Comparison of ENCODE assay signal across 1 cellular context in genomic region chr1:27617420-27617819, GRCh38.
TF ChIP-seq lines count a peak whose summit lies in the region.

No MANE protein-coding gene starts in this region.

TF ChIP-seq in H1, 55 proteins besides CTCF, POLR2A, EP300 and RAD21:
- TF ChIP-seq CTBP2 (IDR thresholded peaks at IDR 0.05; ENCODE audit: borderline replicate concordance, insufficient read depth, insufficient read length, low read length) = no peak
- TF ChIP-seq EGR1 (IDR thresholded peaks at IDR 0.05; ENCODE audit: borderline replicate concordance, low read depth, low read length) = no peak
- TF ChIP-seq JUN (IDR thresholded peaks at IDR 0.05; ENCODE audit: low read depth, low read length) = no peak
- TF ChIP-seq SUZ12 (IDR thresholded peaks at IDR 0.05; ENCODE audit: low read length) = no peak
- TF ChIP-seq KDM1A (IDR thresholded peaks at IDR 0.05; ENCODE audit: borderline replicate concordance, low read length) = no peak
- no peak for TF ChIP-seq SP1 (IDR thresholded peaks at IDR 0.05; ENCODE audit: low read depth, low read length)
- no peak for TF ChIP-seq YY1 (IDR thresholded peaks at IDR 0.05; ENCODE audit: low read depth, low read length)
- TF ChIP-seq TBP (IDR thresholded peaks at IDR 0.05; ENCODE audit: low read depth, low read length) = no peak
- TF ChIP-seq RBBP5 (IDR thresholded peaks at IDR 0.05; ENCODE audit: borderline replicate concordance, low read depth, low read length) = no peak
- TF ChIP-seq PHF8 (conservative IDR thresholded peaks at IDR 0.05; ENCODE audit: low read depth, low read length) = no peak
- TF ChIP-seq SIX5 (IDR thresholded peaks at IDR 0.05; ENCODE audit: low read depth, low read length) = no peak
- TF ChIP-seq E2F6 (IDR thresholded peaks at IDR 0.05) = no peak
- no peak for TF ChIP-seq BCL11A (IDR thresholded peaks at IDR 0.05; ENCODE audit: low read depth in 2 of 2, low read length in 2 of 2)
- TF ChIP-seq ASH2L (IDR thresholded peaks at IDR 0.05; ENCODE audit: low read length) = no peak
- TF ChIP-seq GTF2F1 (IDR thresholded peaks at IDR 0.05; ENCODE audit: borderline replicate concordance, low read depth, low read length) = no peak
- TF ChIP-seq CBX8 (IDR thresholded peaks at IDR 0.05; ENCODE audit: borderline replicate concordance, low read depth, low read length) = no peak
- no peak for TF ChIP-seq TAF7 (optimal IDR thresholded peaks at IDR 0.05; ENCODE audit: borderline replicate concordance, low read depth, low read length)
- no peak for TF ChIP-seq SAP30 (IDR thresholded peaks at IDR 0.05; ENCODE audit: insufficient read depth, insufficient replicate concordance, low read length)
- no peak for TF ChIP-seq POU5F1 (IDR thresholded peaks at IDR 0.05; ENCODE audit: low read depth, low read length)
